In genomic region chr19:5718032-5718578, GRCh38 we compare ENCODE assay signal across 9 cellular contexts. TPM values are rescaled to one million over a fixed set of nuclear protein-coding genes. Genes with fewer than 3 reads are reported as not detected.
DNase-seq lines count a peak whose midpoint lies in the region; ATAC-seq and TF ChIP-seq lines count a peak whose summit lies in the region.
"Had no signal": no experiment of that assay in that cellular context is flagged by ENCODE, and none has a peak within 500 bp of the region (broad histone marks: within the 10 kb centered on the region; RNA-seq: fewer than 3 reads in every experiment).

No MANE protein-coding gene starts in this region.

- H3K4me3 ChIP-seq in Caco-2 (ENCODE audit: low read depth, low read length) = peak overlapping the region; percentile 98
- peak overlapping the region; percentile 93 for H3K4me3 ChIP-seq in OCI-LY3 (ENCODE audit: low read length)
- H3K4me3 ChIP-seq in osteoblast (ENCODE audit: insufficient read depth, low read length) = peak overlapping the region; percentile 95

- H3K4me3 Mint-ChIP-seq in Caco-2 (ENCODE audit: unreplicated experiment) = peak overlapping the region; percentile 84
- peak overlapping the region; percentile 94 for H3K4me3 Mint-ChIP-seq in chondrocyte (ENCODE audit: unreplicated experiment)

- H4K20me1 ChIP-seq in OCI-LY3 (ENCODE audit: insufficient read depth, low read length) (peaks cover 44% of the 10 kb centered on the region), osteoblast (ENCODE audit: insufficient read depth, low read length) (peaks cover 15% of the 10 kb centered on the region)

- DNase-seq in Caco-2 = no peak
- no peak for DNase-seq in chondrocyte (ENCODE audit: low spot score)
- no peak for DNase-seq in osteoblast (ENCODE audit: insufficient read length, low spot score, missing footprints)
- no peak for DNase-seq in OCI-M1 (lab: John Stamatoyannopoulos, UW)
- DNase-seq in NCI-H1048 (lab: John Stamatoyannopoulos, UW) = no peak

- H3K27me3 ChIP-seq in Caco-2 (replicated peaks; ENCODE audit: control insufficient read depth, insufficient read depth, low read length) (no peaks in the 10 kb centered on the region), OCI-LY3 (ENCODE audit: low read depth, low read length) (no peaks in the 10 kb centered on the region), osteoblast (ENCODE audit: insufficient read depth, low read length) (no peaks in the 10 kb centered on the region)

- H3K27ac Mint-ChIP-seq in Caco-2 (ENCODE audit: unreplicated experiment) = peak overlapping the region; percentile 93
- H3K27ac Mint-ChIP-seq in chondrocyte (ENCODE audit: unreplicated experiment) = peak overlapping the region; percentile 100

- intact Hi-C loops in Caco-2 (cut with micrococcal nuclease; ENCODE audit: unreplicated experiment) = no loop called here

- ATAC-seq in HG02678 (IDR thresholded peaks at IDR 0.05; ENCODE audit: unreplicated experiment) (no peak), HG02885 (IDR thresholded peaks at IDR 0.05; ENCODE audit: poor library complexity, unreplicated experiment) (no peak)

- BruUV-seq in Caco-2 (replicated peaks; lab: Mats Ljungman, UMichigan) = no TSS peak

- CTCF ChIA-PET in Caco-2 (lab: Charles Lee) = no interaction called here

- H3K4me2 ChIP-seq in OCI-LY3 (ENCODE audit: low read length) = peak overlapping the region; percentile 78
- peak overlapping the region; percentile 95 for H3K4me2 ChIP-seq in osteoblast (ENCODE audit: insufficient read depth, low read length)

- POLR2A ChIA-PET in Caco-2 (lab: Charles Lee) = interaction anchor here (0.6 to 1.3 kb wide), 6 partner anchors 15 to 86 kb away, joined by 3 to 14 read pairs (median 6); partner anchors contain the start of gene RPL36

- peak overlapping the region; percentile 92 for H3K9ac ChIP-seq in OCI-LY3 (ENCODE audit: low read length)

- H3K27me3 Mint-ChIP-seq in Caco-2 (ENCODE audit: insufficient read depth, unreplicated experiment) (no peaks in the 10 kb centered on the region), chondrocyte (ENCODE audit: low read depth) (no peaks in the 10 kb centered on the region)

- H3K36me3 ChIP-seq in Caco-2 (ENCODE audit: control insufficient read depth, insufficient read depth, low read length) = peaks cover 1% of the 10 kb centered on the region; the same call in 1 of the 2 replicates
- peaks cover 42% of the 10 kb centered on the region for H3K36me3 ChIP-seq in OCI-LY3 (replicated peaks; ENCODE audit: low read depth, low read length)
- H3K36me3 ChIP-seq in osteoblast (ENCODE audit: insufficient read depth, low read length) = peaks cover 13% of the 10 kb centered on the region

- H2AFZ ChIP-seq in OCI-LY3 (ENCODE audit: low read depth, low read length) (no peak overlapping the region), osteoblast (ENCODE audit: low read length) (no peak overlapping the region)

- H3K9me3 Mint-ChIP-seq in Caco-2 (ENCODE audit: unreplicated experiment) (no peaks in the 10 kb centered on the region), chondrocyte (ENCODE audit: low read depth) (no peaks in the 10 kb centered on the region)

- H3K4me1 Mint-ChIP-seq in Caco-2 (ENCODE audit: low read depth, unreplicated experiment) (no peaks in the 10 kb centered on the region), chondrocyte (ENCODE audit: low read depth) (peaks cover 36% of the 10 kb centered on the region)

- no peaks in the 10 kb centered on the region for H3K4me1 ChIP-seq in Caco-2
- peaks cover 12% of the 10 kb centered on the region for H3K4me1 ChIP-seq in OCI-LY3 (ENCODE audit: low read length)
- H3K4me1 ChIP-seq in osteoblast (ENCODE audit: insufficient read depth, low read length) = peaks cover 23% of the 10 kb centered on the region

- H3K79me2 ChIP-seq in OCI-LY3 (ENCODE audit: low read length) = peaks cover 67% of the 10 kb centered on the region
- peaks cover 63% of the 10 kb centered on the region for H3K79me2 ChIP-seq in osteoblast (ENCODE audit: insufficient read depth, low read length)

- H3K27ac ChIP-seq in OCI-LY3 (ENCODE audit: low read length) = peak overlapping the region; percentile 93
- H3K27ac ChIP-seq in osteoblast (ENCODE audit: low read depth, low read length) = peak overlapping the region; percentile 98

- TF ChIP-seq CTCF in Caco-2 (IDR thresholded peaks at IDR 0.05; ENCODE audit: insufficient read depth in 1 of 2, low read depth in 1 of 2, low read length in 1 of 2, severe bottlenecking in 1 of 2, unreplicated experiment in 1 of 2) = no peak
- no peak for TF ChIP-seq CTCF in OCI-LY3 (IDR thresholded peaks at IDR 0.05; ENCODE audit: low read depth, low read length)
- TF ChIP-seq CTCF in chondrocyte (IDR thresholded peaks at IDR 0.05) = no peak
- TF ChIP-seq CTCF in osteoblast (IDR thresholded peaks at IDR 0.05; ENCODE audit: extremely low read depth, low read depth, low read length) = no peak

- H3K9me3 ChIP-seq in Caco-2 (no peaks in the 10 kb centered on the region), OCI-LY3 (ENCODE audit: insufficient read depth, low read length) (no peaks in the 10 kb centered on the region), osteoblast (ENCODE audit: low read depth, low read length) (no peaks in the 10 kb centered on the region)

- H3K36me3 Mint-ChIP-seq in Caco-2 (ENCODE audit: insufficient read depth, unreplicated experiment) (peaks cover 69% of the 10 kb centered on the region), chondrocyte (ENCODE audit: low read depth) (peaks cover 3% of the 10 kb centered on the region)

RNA-seq across cellular contexts. Expression of gene LONP1, which starts 1.8 kb away (rescaled TPM):
- total RNA-seq in Caco-2 (2022) = 174 and 208 TPM in 2 replicates
- 59.1 to 116 TPM (median 116 TPM) in 3 replicates for total RNA-seq in chondrocyte
- total RNA-seq in osteoblast = 130 and 163 TPM in 2 replicates

RNA-seq across cellular contexts. Expression of gene CATSPERD, which starts 2.3 kb away (rescaled TPM):
- not detected in 2 replicates for total RNA-seq in Caco-2 (2022)
- total RNA-seq in chondrocyte = not detected in 3 replicates
- under 0.01 TPM in 2 replicates for total RNA-seq in osteoblast
- total RNA-seq: glomerular endothelial cell had no signal

RNA-seq across cellular contexts. Expression of gene RPL36, which starts 28.0 kb away (rescaled TPM):
- 951 and 1,003 TPM in 2 replicates for total RNA-seq in Caco-2 (2022)
- total RNA-seq in chondrocyte = 537 to 578 TPM (median 548 TPM) in 3 replicates
- total RNA-seq in osteoblast = 228 and 257 TPM in 2 replicates

RNA-seq across cellular contexts. Expression of gene HSD11B1L, which starts 37.3 kb away (rescaled TPM):
- total RNA-seq in Caco-2 (2022) (2.4 and 3.1 TPM in 2 replicates), chondrocyte (7.2 to 9.9 TPM (median 9.9 TPM) in 3 replicates), osteoblast (12.1 and 14.8 TPM in 2 replicates)

RNA-seq across cellular contexts. Expression of gene MICOS13, which starts 37.8 kb away (rescaled TPM):
- total RNA-seq in Caco-2 (2022) = 43.1 and 44.0 TPM in 2 replicates
- 61.0 to 66.6 TPM (median 65.3 TPM) in 3 replicates for total RNA-seq in chondrocyte
- total RNA-seq in osteoblast = 21.0 and 25.9 TPM in 2 replicates
